9 cellular contexts compared by ENCODE assay signal in genomic region chr1:240093120-240093961, GRCh38. TPM values are rescaled to one million over a fixed set of nuclear protein-coding genes. Genes with fewer than 3 reads are reported as not detected.
DNase-seq lines count a peak whose midpoint lies in the region; ATAC-seq, FAIRE-seq and TF ChIP-seq lines count a peak whose summit lies in the region.
"Had no signal": no experiment of that assay in that cellular context is flagged by ENCODE, and none has a peak within 500 bp of the region (broad histone marks: within the 10 kb centered on the region; RNA-seq: fewer than 3 reads in every experiment).

No MANE protein-coding gene starts in this region.

- ATAC-seq in GM18858 (IDR thresholded peaks at IDR 0.05; ENCODE audit: unreplicated experiment): no peak

- H3K27me3 ChIP-seq in MG63: no peaks in the 10 kb centered on the region
- H3K27me3 ChIP-seq in endothelial cell of umbilical vein (ENCODE audit: control insufficient read depth in 2 of 2, insufficient read depth in 2 of 2, low read length in 2 of 2): peaks cover 26 to 51% of the 10 kb centered on the region in 2 experiments
- H3K27me3 ChIP-seq in neuron (ENCODE audit: insufficient read depth, low read length): no peaks in the 10 kb centered on the region

- TF ChIP-seq CTCF in endothelial cell of umbilical vein (IDR thresholded peaks at IDR 0.05; ENCODE audit: extremely low read depth in 1 of 2, insufficient read depth in 1 of 2, low read depth in 1 of 2, low read length in 2 of 2) (no peak), OCI-LY7 (conservative IDR thresholded peaks at IDR 0.05; ENCODE audit: low read length) (no peak)

- no peak overlapping the region for H3K4me2 ChIP-seq in endothelial cell of umbilical vein (ENCODE audit: insufficient read depth, low read length)
- H3K4me2 ChIP-seq in OCI-LY7 (ENCODE audit: low read length): no peak overlapping the region

- no peak overlapping the region for H3K9ac ChIP-seq in endothelial cell of umbilical vein (replicated peaks; ENCODE audit: extremely low read depth, insufficient read depth, low read length)

- TF ChIP-seq POLR2A in endothelial cell of umbilical vein (IDR thresholded peaks at IDR 0.05; ENCODE audit: low read depth, low read length): no peak

- dilution Hi-C loops in endothelial cell of umbilical vein (cut with MboI; ENCODE audit: extremely low pct_ligation_motif_present, low sequenced_read_pairs): no loop called here

- no peaks in the 10 kb centered on the region for H3K9me2 ChIP-seq in OCI-LY7 (ENCODE audit: insufficient read depth, low read length)

- H3K27ac ChIP-seq in endothelial cell of umbilical vein (ENCODE audit: insufficient read depth, low read depth, low read length) (no peak overlapping the region), OCI-LY7 (ENCODE audit: low read depth, low read length, poor library complexity, severe bottlenecking) (no peak overlapping the region)

- BruUV-seq in endothelial cell of umbilical vein (replicated peaks; lab: Mats Ljungman, UMichigan) (no TSS peak), OCI-LY7 (replicated peaks; lab: Mats Ljungman, UMichigan) (no TSS peak)

- no peaks in the 10 kb centered on the region for H3K79me2 ChIP-seq in endothelial cell of umbilical vein (ENCODE audit: control insufficient read depth, insufficient read depth, low read length)
- H3K79me2 ChIP-seq in OCI-LY7 (ENCODE audit: insufficient read depth, low read depth, low read length): no peaks in the 10 kb centered on the region

- no peak overlapping the region for H2AFZ ChIP-seq in endothelial cell of umbilical vein (ENCODE audit: low read depth, low read length)
- H2AFZ ChIP-seq in neuron (ENCODE audit: low read depth, low read length): no peak overlapping the region
- no peak overlapping the region for H2AFZ ChIP-seq in OCI-LY7 (ENCODE audit: low read length)

- H4K20me1 ChIP-seq in endothelial cell of umbilical vein (replicated peaks; ENCODE audit: control insufficient read depth, extremely low read depth, insufficient read depth, low read length) (no peaks in the 10 kb centered on the region), OCI-LY7 (ENCODE audit: insufficient read depth, low read length) (no peaks in the 10 kb centered on the region)

- peaks cover 7% of the 10 kb centered on the region for H3K4me1 ChIP-seq in endothelial cell of umbilical vein (ENCODE audit: control insufficient read depth, extremely low read depth, insufficient read depth, low read length)
- peaks cover 54% of the 10 kb centered on the region for H3K4me1 ChIP-seq in neuron (ENCODE audit: insufficient read depth, low read length)
- no peaks in the 10 kb centered on the region for H3K4me1 ChIP-seq in OCI-LY7 (ENCODE audit: insufficient read depth, low read length, poor library complexity, severe bottlenecking)

- no peak for FAIRE-seq in endothelial cell of umbilical vein (lab: Jason Lieb, UNC)
- FAIRE-seq: frontal cortex had no signal

- DNase-seq in COLO668 (lab: John Stamatoyannopoulos, UW; ENCODE audit: unreplicated experiment): peak; percentile 70
- DNase-seq in MG63: peak; percentile 56
- no peak for DNase-seq in endothelial cell of umbilical vein (ENCODE audit: low read depth, low spot score)
- no peak for DNase-seq in kidney tubule cell (ENCODE audit: low spot score)
- DNase-seq in GF-D8 (lab: John Stamatoyannopoulos, UW): no peak
- no peak for DNase-seq in OCI-LY7 (ENCODE audit: low spot score)

- no peaks in the 10 kb centered on the region for H3K9me1 ChIP-seq in endothelial cell of umbilical vein (replicated peaks; ENCODE audit: control insufficient read depth, extremely low read depth, insufficient read depth, low read length)

- intact Hi-C loops in endothelial cell of umbilical vein (cut with micrococcal nuclease): loop anchor here (2.0 kb wide), 1 partner anchor 63 kb away; no protein-coding TSS in a partner anchor
- intact Hi-C loops in OCI-LY7 (cut with micrococcal nuclease; ENCODE audit: unreplicated experiment): no loop called here

- no peaks in the 10 kb centered on the region for H3K9me3 ChIP-seq in MG63
- H3K9me3 ChIP-seq in endothelial cell of umbilical vein (replicated peaks; ENCODE audit: control insufficient read depth, insufficient read depth, low read length): no peaks in the 10 kb centered on the region
- H3K9me3 ChIP-seq in neuron (ENCODE audit: low read length): no peaks in the 10 kb centered on the region
- H3K9me3 ChIP-seq in OCI-LY7 (ENCODE audit: low read length): no peaks in the 10 kb centered on the region

- H3K36me3 ChIP-seq in MG63 (peaks cover 31% of the 10 kb centered on the region), endothelial cell of umbilical vein (ENCODE audit: control insufficient read depth in 2 of 2, extremely low read depth in 1 of 2, insufficient read depth in 2 of 2, low read length in 2 of 2) (no peaks in the 10 kb centered on the region), neuron (ENCODE audit: insufficient read depth, low read length) (peaks cover 21% of the 10 kb centered on the region), OCI-LY7 (ENCODE audit: insufficient read depth, low read length) (no peaks in the 10 kb centered on the region)

- POLR2A ChIA-PET in endothelial cell of umbilical vein (lab: Charles Lee): no interaction called here
- POLR2A ChIA-PET in OCI-LY7 (lab: Charles Lee): no interaction called here

- CTCF ChIA-PET in endothelial cell of umbilical vein (lab: Charles Lee) (interaction anchor here (1.3 kb wide), 1 partner anchor 66 kb away, joined by 7 read pairs; no protein-coding TSS in a partner anchor), OCI-LY7 (lab: Charles Lee; ENCODE audit: unreplicated experiment) (no interaction called here)

- peak overlapping the region; percentile 68 for H3K4me3 ChIP-seq in MG63
- no peak overlapping the region for H3K4me3 ChIP-seq in endothelial cell of umbilical vein (replicated peaks in 1 of 3; ENCODE audit: insufficient read depth in 1 of 3, low read depth in 1 of 3, low read length in 3 of 3)
- H3K4me3 ChIP-seq in neuron (ENCODE audit: low read length): peak overlapping the region; percentile 99
- H3K4me3 ChIP-seq in OCI-LY7 (ENCODE audit: low read depth, low read length, poor library complexity, severe bottlenecking): no peak overlapping the region

TF ChIP-seq in endothelial cell of umbilical vein, 7 proteins besides CTCF, POLR2A, EP300 and RAD21:
- TF ChIP-seq MYC (IDR thresholded peaks at IDR 0.05; ENCODE audit: low read depth, low read length) (no peak), FOS (IDR thresholded peaks at IDR 0.05; ENCODE audit: borderline replicate concordance, insufficient read depth, low read length) (no peak), JUN (IDR thresholded peaks at IDR 0.05; ENCODE audit: borderline replicate concordance, insufficient read depth, insufficient read length, low read depth) (no peak), EZH2 (IDR thresholded peaks at IDR 0.05; ENCODE audit: borderline replicate concordance, low read depth, low read length, severe bottlenecking) (peak; percentile 71), GATA2 (IDR thresholded peaks at IDR 0.05; ENCODE audit: insufficient read depth, insufficient read length, low read depth, low read length) (no peak)

RNA-seq across cellular contexts. Expression of gene FMN2, which starts 1.7 kb away (rescaled TPM):
- total RNA-seq in MG63 (2014; rRNA removed; shearing (Covaris generic); ENCODE audit: low replicate concordance): 15.6 and 15.7 TPM in 2 replicates
- total RNA-seq in endothelial cell of umbilical vein (not detected in 2 replicates), OCI-LY7 (2022) (not detected in 2 replicates)
- not detected in 2 replicates for polyA plus RNA-seq in endothelial cell of umbilical vein
- polyA plus RNA-seq in endothelial cell of umbilical vein (2011; cell fraction: cytosol; rRNA removed): 0.01 TPM in 1 of 2 replicates, not detected in the other
- polyA plus RNA-seq in endothelial cell of umbilical vein (2011; cell fraction: nucleus; rRNA removed): not detected in 2 replicates
- 0.63 and 0.76 TPM in 2 replicates for polyA plus RNA-seq in endothelial cell of umbilical vein (2012)
- polyA minus RNA-seq in endothelial cell of umbilical vein: not detected in 2 replicates
- not detected for polyA minus RNA-seq in endothelial cell of umbilical vein (2011; cell fraction: cytosol; rRNA and poly(A)+ RNA removed)
- not detected in 2 replicates for polyA minus RNA-seq in endothelial cell of umbilical vein (2011; cell fraction: nucleus; rRNA and poly(A)+ RNA removed)
- total RNA-seq in OCI-LY7 (2014; rRNA removed; shearing (Covaris generic)): not detected in 2 replicates

Comparison
In these comparisons a context has a peak if more than half of its experiments do, and no peak if none do; other contexts are left out.
1. DNase-seq: peak in COLO668 (single experiment) and MG63 (single experiment); none in endothelial cell of umbilical vein (single experiment), kidney tubule cell (single experiment), GF-D8 (single experiment) and OCI-LY7 (single experiment).
2. H3K4me3 ChIP-seq: peak in MG63 (single experiment) and neuron (single experiment); none in endothelial cell of umbilical vein (0 of 3) and OCI-LY7 (single experiment).
3. RNA of gene FMN2, which starts 1.7 kb away (total RNA-seq): 15.6 to 15.7 TPM in MG63; not detected in endothelial cell of umbilical vein and not detected in OCI-LY7; every median in the first group is over 10 times any median in the second.